16 cellular contexts compared by ENCODE assay signal in the genomic region with DNA sequence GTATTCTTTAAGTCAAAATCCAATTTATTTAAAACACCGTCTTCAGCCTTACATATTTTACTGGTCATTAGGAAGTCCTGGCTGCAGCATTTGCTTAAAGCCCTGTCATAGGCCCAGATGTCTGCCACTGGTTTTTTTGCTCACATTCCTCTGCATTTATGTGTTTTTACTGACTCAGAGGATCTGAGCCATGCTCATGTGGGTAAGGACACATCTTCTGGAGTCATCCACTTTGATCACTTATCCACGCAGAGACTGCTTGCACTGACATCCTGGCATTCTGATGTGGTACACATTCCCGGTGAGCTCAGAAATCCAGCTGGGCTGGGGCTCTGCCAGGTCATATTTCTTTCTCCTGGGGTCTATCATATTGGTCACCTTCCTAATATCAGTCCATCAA.
DNase-seq lines count a peak whose midpoint lies in the region; TF ChIP-seq lines count a peak whose summit lies in the region.
"Had no signal": no experiment of that assay in that cellular context is flagged by ENCODE, and none has a peak within 500 bp of the region (broad histone marks: within the 10 kb centered on the region; RNA-seq: fewer than 3 reads in every experiment).

No MANE protein-coding gene starts in this region.

- no peak overlapping the region for H3K4me3 ChIP-seq in brain microvascular endothelial cell (ENCODE audit: low read depth, low read length)
- H3K4me3 ChIP-seq: transverse colon had no signal

- DNase-seq in AG08396 (ENCODE audit: low spot score) (peak; percentile 46), HS-27A (ENCODE audit: low read depth) (peak; percentile 7), brain microvascular endothelial cell (peak; percentile 78), kidney tubule cell (ENCODE audit: low spot score) (peak; percentile 86), hippocampal formation (lab: John Stamatoyannopoulos, UW) (no peak), CD1c-positive myeloid dendritic cell (ENCODE audit: extremely low spot score) (no peak)
- no peak for DNase-seq in activated effector memory CD4-positive, alpha-beta T cell treated with anti-CD3 and anti-CD28 coated beads, Interleukin-2, amount 50 U/mL, for 16 hours
- no peak for DNase-seq in activated CD4-positive, alpha-beta T cell treated with anti-CD3 and anti-CD28 coated beads for 4 hours
- DNase-seq: activated CD4-positive, alpha-beta T cell treated with anti-CD3 and anti-CD28 coated beads, Interleukin-2, amount 50 U/mL, for 4 hours; activated naive CD8-positive, alpha-beta T cell treated with anti-CD3 and anti-CD28 coated beads for 36 hours; activated T-cell treated with anti-CD3 and anti-CD28 coated beads, Interleukin-2, amount 50 U/mL, for 1 hour; cerebellar nuclear complex; KG1; NCI-H1436 treated with DMSO at 0.1 percent for 48 hours; NCI-H345; transverse colon had no signal

- in situ Hi-C loops in brain microvascular endothelial cell (cut with HindIII; ENCODE audit: low pct_ligation_motif_present, low sequenced_read_pairs), result no loop called here

- H3K27ac ChIP-seq in brain microvascular endothelial cell, result no peak overlapping the region
- H3K27ac ChIP-seq: transverse colon had no signal

- no peaks in the 10 kb centered on the region for H3K36me3 ChIP-seq in brain microvascular endothelial cell (replicated peaks)
- H3K36me3 ChIP-seq: transverse colon had no signal

- H3K27me3 ChIP-seq in brain microvascular endothelial cell (replicated peaks), result no peaks in the 10 kb centered on the region
- H3K27me3 ChIP-seq: transverse colon had no signal

- no peak for TF ChIP-seq CTCF in brain microvascular endothelial cell (IDR thresholded peaks at IDR 0.05; ENCODE audit: low read depth, low read length, missing control alignments)

Comparison
In these comparisons a context has a peak if more than half of its experiments do, and no peak if none do; other contexts are left out.
1. DNase-seq: peak in AG08396 (single experiment), HS-27A (single experiment), brain microvascular endothelial cell (single experiment) and kidney tubule cell (single experiment); none in activated effector memory CD4-positive, alpha-beta T cell treated with anti-CD3 and anti-CD28 coated beads, Interleukin-2, amount 50 U/mL, for 16 hours (single experiment), hippocampal formation (0 of 2), activated CD4-positive, alpha-beta T cell treated with anti-CD3 and anti-CD28 coated beads for 4 hours (0 of 2) and CD1c-positive myeloid dendritic cell (single experiment).